ENCODE assay signal across 11 cellular contexts in the genomic region with DNA sequence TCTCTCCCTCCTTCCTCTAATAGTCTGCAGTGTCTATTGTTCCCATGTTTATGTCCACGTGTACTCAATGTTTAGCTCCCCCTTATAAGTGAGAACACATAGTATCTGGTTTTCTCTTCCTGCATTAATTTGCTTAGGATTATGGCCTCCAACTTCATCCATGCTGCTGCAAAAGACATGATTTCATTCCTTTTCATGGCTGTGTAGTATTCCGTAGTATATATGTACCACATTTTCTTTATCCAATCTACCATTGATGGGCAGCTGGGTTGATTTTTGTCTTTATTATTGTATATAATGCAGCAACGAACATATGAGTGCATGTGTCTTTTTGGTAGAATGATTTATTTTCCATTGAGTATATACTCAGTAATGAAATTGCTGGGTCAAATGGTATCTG. TPM values are rescaled to one million over a fixed set of nuclear protein-coding genes. Genes with fewer than 3 reads are reported as not detected.
"Had no signal": no experiment of that assay in that cellular context is flagged by ENCODE, and none has a peak within 500 bp of the region (broad histone marks: within the 10 kb centered on the region; RNA-seq: fewer than 3 reads in every experiment).

No MANE protein-coding gene starts in this region.

- H3K9ac ChIP-seq: KMS-11 had no signal

- H3K4me3 ChIP-seq: GM23338 had no signal

- H3K4me2 ChIP-seq: GM23338, KMS-11 had no signal

- H2AFZ ChIP-seq: GM23338 had no signal

- DNase-seq: H9, HCEC 1CT, HFFc6, IMR-90, KBM-7 had no signal

- ATAC-seq: GM23338 had no signal

- FAIRE-seq: H1, H54 had no signal

- H3K27ac ChIP-seq: HL-60, KMS-11 had no signal

RNA-seq across cellular contexts. Expression of a gene that starts 13.8 kb away (rescaled TPM):
- total RNA-seq: GM23338, H1, H9, HFFc6, HT1080, IMR-90 had no signal
- polyA plus RNA-seq: GM23338, H1, IMR-90 had no signal

RNA-seq across cellular contexts. Expression of a gene that starts 35.5 kb away (rescaled TPM):
- total RNA-seq: GM23338, H1, H9, HFFc6, HT1080, IMR-90 had no signal
- polyA plus RNA-seq: GM23338, H1, IMR-90 had no signal
